7 cellular contexts compared by ENCODE assay signal in genomic region chr9:134406366-134407122, GRCh38.
DNase-seq lines count a peak whose midpoint lies in the region; ATAC-seq and TF ChIP-seq lines count a peak whose summit lies in the region.

No MANE protein-coding gene starts in this region.

- in situ Hi-C loops in GM23248 (cut with MboI): no loop called here
- in situ Hi-C loops in SK-MEL-5 (cut with HindIII; ENCODE audit: low pct_unique_long_range_greater_than_20kb, low sequenced_read_pairs): no loop called here

- peak overlapping the region; percentile 90 for H3K4me2 ChIP-seq in GM23248 (ENCODE audit: unreplicated experiment)

- no peak for ATAC-seq in stimulated activated effector memory CD8-positive, alpha-beta T cell treated with anti-CD3 and anti-CD28 coated beads, Interleukin-12 subunit alpha, Interleukin-12 subunit beta, amount 100 ng/mL, for 72 hours
- no peak for ATAC-seq in GM18520 (IDR thresholded peaks at IDR 0.05; ENCODE audit: unreplicated experiment)

- peak overlapping the region; percentile 91 for H3K27ac Mint-ChIP-seq in stimulated activated effector memory CD8-positive, alpha-beta T cell treated with anti-CD3 and anti-CD28 coated beads, Interleukin-12 subunit alpha, Interleukin-12 subunit beta, amount 100 ng/mL, for 72 hours

- H3K4me3 ChIP-seq in GM23248 (peak overlapping the region; percentile 57), foreskin fibroblast (ENCODE audit: low read depth in 1 of 2, low read length in 2 of 2) (peak overlapping the region; percentile 13 to 39)

- H3K9ac ChIP-seq in GM23248: peak overlapping the region; percentile 92

- WGBS in GM23248 (ENCODE audit: low coverage in 1 of 2, low lambda C conversion rate in 2 of 2, missing lambda C conversion rate in 2 of 2), 2 experiments: 52 to 53% methylated on average over 23 of the region's 23 CpGs

- H3K9me3 Mint-ChIP-seq in stimulated activated effector memory CD8-positive, alpha-beta T cell treated with anti-CD3 and anti-CD28 coated beads, Interleukin-12 subunit alpha, Interleukin-12 subunit beta, amount 100 ng/mL, for 72 hours: no peaks in the 10 kb centered on the region

- DNase-seq in GM23248: peak; percentile 68
- DNase-seq in SK-MEL-5 (ENCODE audit: low read depth, low spot score): peak; percentile 10
- peak; percentile 9 to 35 for DNase-seq in foreskin fibroblast
- DNase-seq in stimulated activated effector memory CD8-positive, alpha-beta T cell treated with anti-CD3 and anti-CD28 coated beads, Interleukin-12 subunit alpha, Interleukin-12 subunit beta, amount 100 ng/mL, for 72 hours (ENCODE audit: low spot score in 2 of 2): no peak
- DNase-seq in HuH-7.5 (ENCODE audit: low spot score): no peak
- DNase-seq in SK-N-DZ (ENCODE audit: low spot score): no peak

- H3K9me3 ChIP-seq in GM23248 (ENCODE audit: low read depth): no peaks in the 10 kb centered on the region

- no peaks in the 10 kb centered on the region for H3K27me3 ChIP-seq in GM23248 (replicated peaks; ENCODE audit: insufficient read depth)

- peaks cover 38% of the 10 kb centered on the region for H3K4me1 ChIP-seq in GM23248 (ENCODE audit: insufficient read depth)

- peaks cover 56% of the 10 kb centered on the region for H3K79me2 ChIP-seq in GM23248 (ENCODE audit: insufficient read depth)

- H4K20me1 ChIP-seq in GM23248 (ENCODE audit: insufficient read depth): no peaks in the 10 kb centered on the region

- peak overlapping the region; percentile 63 for H3K4me3 Mint-ChIP-seq in stimulated activated effector memory CD8-positive, alpha-beta T cell treated with anti-CD3 and anti-CD28 coated beads, Interleukin-12 subunit alpha, Interleukin-12 subunit beta, amount 100 ng/mL, for 72 hours

- H3F3A ChIP-seq in GM23248 (ENCODE audit: insufficient read depth): peaks cover 7% of the 10 kb centered on the region

- peaks cover 70% of the 10 kb centered on the region for H3K4me1 Mint-ChIP-seq in stimulated activated effector memory CD8-positive, alpha-beta T cell treated with anti-CD3 and anti-CD28 coated beads, Interleukin-12 subunit alpha, Interleukin-12 subunit beta, amount 100 ng/mL, for 72 hours

- H3K9me2 ChIP-seq in GM23248 (ENCODE audit: insufficient read depth): no peaks in the 10 kb centered on the region

- peaks cover 85% of the 10 kb centered on the region for H3K36me3 Mint-ChIP-seq in stimulated activated effector memory CD8-positive, alpha-beta T cell treated with anti-CD3 and anti-CD28 coated beads, Interleukin-12 subunit alpha, Interleukin-12 subunit beta, amount 100 ng/mL, for 72 hours

- H2AFZ ChIP-seq in GM23248: no peak overlapping the region

- TF ChIP-seq CTCF in foreskin fibroblast (IDR thresholded peaks at IDR 0.05; ENCODE audit: low read depth, low read length): no peak

- H3K27ac ChIP-seq in GM23248: peak overlapping the region; percentile 98

- no peaks in the 10 kb centered on the region for H3K36me3 ChIP-seq in GM23248 (ENCODE audit: low read depth)

Comparison
In these comparisons a context has a peak if more than half of its experiments do, and no peak if none do; other contexts are left out.
1. DNase-seq: peak in GM23248 (single experiment), SK-MEL-5 (single experiment) and foreskin fibroblast (2 of 2); none in stimulated activated effector memory CD8-positive, alpha-beta T cell treated with anti-CD3 and anti-CD28 coated beads, Interleukin-12 subunit alpha, Interleukin-12 subunit beta, amount 100 ng/mL, for 72 hours (0 of 2), HuH-7.5 (single experiment) and SK-N-DZ (single experiment).